In the genomic region with DNA sequence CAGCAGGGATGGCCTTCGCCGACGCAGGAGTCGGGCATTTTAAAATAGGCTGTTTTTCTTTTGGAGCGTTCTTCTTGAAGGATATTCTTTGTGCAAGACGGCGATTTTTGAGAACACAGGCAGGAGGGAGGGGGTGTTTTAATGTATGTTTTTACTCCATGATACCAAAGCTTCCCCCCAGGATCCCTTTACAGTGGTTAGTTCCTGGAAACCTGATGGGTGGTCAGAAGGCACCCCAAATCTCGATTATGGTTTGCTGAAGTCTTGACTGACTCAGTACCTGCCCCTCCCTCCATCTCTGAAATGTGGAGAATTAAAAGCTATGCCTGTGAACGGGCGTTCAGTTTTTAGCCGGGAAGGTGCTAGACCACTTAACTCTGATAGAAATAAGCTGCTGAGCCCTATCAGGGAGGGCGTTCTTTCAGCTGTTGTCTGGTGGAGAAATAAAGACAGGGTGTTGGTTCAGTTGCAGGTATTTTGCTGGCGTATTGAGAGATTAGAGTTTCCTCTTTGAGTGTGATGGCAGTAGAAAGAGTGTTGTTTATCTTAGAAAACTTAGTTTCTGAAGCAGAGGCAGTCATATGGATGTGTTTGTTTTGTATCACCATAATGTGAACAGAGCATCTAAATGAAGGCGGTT, we compare ENCODE assay signal across 9 cellular contexts. TPM values are rescaled to one million over a fixed set of nuclear protein-coding genes. Genes with fewer than 3 reads are reported as not detected.
DNase-seq lines count a peak whose midpoint lies in the region; ATAC-seq and TF ChIP-seq lines count a peak whose summit lies in the region.
"Had no signal": no experiment of that assay in that cellular context is flagged by ENCODE, and none has a peak within 500 bp of the region (broad histone marks: within the 10 kb centered on the region; RNA-seq: fewer than 3 reads in every experiment).

No MANE protein-coding gene starts in this region.

- no peak for TF ChIP-seq RAD21 in neural cell (conservative IDR thresholded peaks at IDR 0.05)

- peak overlapping the region; percentile 75 for H3K9ac ChIP-seq in neural cell (ENCODE audit: low read length)

- H3K4me1 ChIP-seq in effector memory CD4-positive, alpha-beta T cell (ENCODE audit: control insufficient read depth, insufficient read depth, low read length, poor library complexity, severe bottlenecking), result peaks cover 11% of the 10 kb centered on the region

- DNase-seq in CD4-positive, alpha-beta T cell, result peak in 4 of 10 experiments; percentile 10 to 12 (median 11)
- DNase-seq in NCI-H69 (lab: John Stamatoyannopoulos, UW) (peak; percentile 39), midbrain (lab: John Stamatoyannopoulos, UW) (no peak), mucosa of gallbladder (ENCODE audit: low spot score) (no peak)
- no peak for DNase-seq in effector memory CD4-positive, alpha-beta T cell
- no peak for DNase-seq in stimulated activated CD4-positive, alpha-beta T cell treated with anti-CD3 and anti-CD28 coated beads, Interleukin-4, amount 100 ng/mL, for 1 hour

- no peaks in the 10 kb centered on the region for H3K9me2 ChIP-seq in neural cell (ENCODE audit: insufficient read depth, low read length)

- peaks cover 74% of the 10 kb centered on the region for H3K79me2 ChIP-seq in neural cell (replicated peaks; ENCODE audit: insufficient read depth, low read length)

- CTCF ChIA-PET in CD4-positive, alpha-beta T cell (lab: Charles Lee), result interaction anchor here (1.3 kb wide), 1 partner anchor 133 kb away, joined by 4 read pairs; no protein-coding TSS in a partner anchor

- TF ChIP-seq CTCF in CD4-positive, alpha-beta T cell (IDR thresholded peaks at IDR 0.05), result no peak
- no peak for TF ChIP-seq CTCF in neural cell (IDR thresholded peaks at IDR 0.05; ENCODE audit: poor library complexity, severe bottlenecking)

- H3F3A ChIP-seq in neural cell (ENCODE audit: insufficient read depth, low read length, poor library complexity, severe bottlenecking), result peaks cover 2% of the 10 kb centered on the region

- POLR2A ChIA-PET in CD4-positive, alpha-beta T cell (lab: Charles Lee), result interaction anchor here (0.8 to 1.9 kb wide), 13 partner anchors 10 to 1945 kb away, joined by 3 to 11 read pairs (median 3); a partner anchor contains a TSS

- H3K27me3 Mint-ChIP-seq in CD4-positive, alpha-beta T cell, result peaks cover 26% of the 10 kb centered on the region

- peaks cover 58% of the 10 kb centered on the region for H3K4me1 Mint-ChIP-seq in CD4-positive, alpha-beta T cell (ENCODE audit: low read depth)

- peaks cover 21% of the 10 kb centered on the region for H3K36me3 Mint-ChIP-seq in CD4-positive, alpha-beta T cell (ENCODE audit: low read depth)

- ATAC-seq in CD4-positive, alpha-beta T cell (ENCODE audit: poor library complexity), result peak; percentile 8
- ATAC-seq in HG02885 (IDR thresholded peaks at IDR 0.05; ENCODE audit: poor library complexity, unreplicated experiment), result no peak
- ATAC-seq: HCT116 had no signal

- H3K9me3 Mint-ChIP-seq in CD4-positive, alpha-beta T cell, result no peaks in the 10 kb centered on the region

- H3K27ac Mint-ChIP-seq in CD4-positive, alpha-beta T cell, result peak overlapping the region; percentile 99

- H3K36me3 ChIP-seq in effector memory CD4-positive, alpha-beta T cell (ENCODE audit: control insufficient read depth, insufficient read depth, low read length), result no peaks in the 10 kb centered on the region
- H3K36me3 ChIP-seq in neural cell (ENCODE audit: insufficient read depth, low read length), result no peaks in the 10 kb centered on the region

- intact Hi-C loops in CD4-positive, alpha-beta T cell (cut with DNase I, micrococcal nuclease), result loop anchor here (1.0 to 10.0 kb wide), 5 partner anchors 8 to 1273 kb away; no protein-coding TSS in a partner anchor

- H3K9me3 ChIP-seq in CD4-positive, alpha-beta T cell (ENCODE audit: control insufficient read depth, low read length), result no peaks in the 10 kb centered on the region
- no peaks in the 10 kb centered on the region for H3K9me3 ChIP-seq in effector memory CD4-positive, alpha-beta T cell (ENCODE audit: control insufficient read depth, low read length)
- H3K9me3 ChIP-seq in neural cell (ENCODE audit: low read length), result no peaks in the 10 kb centered on the region

- H3K27ac ChIP-seq in CD4-positive, alpha-beta T cell (ENCODE audit: low read depth, low read length), result peak overlapping the region; percentile 83
- H3K27ac ChIP-seq in effector memory CD4-positive, alpha-beta T cell (ENCODE audit: insufficient read depth, low read length, poor library complexity, severe bottlenecking), result peak overlapping the region; percentile 62
- H3K27ac ChIP-seq in neural cell (ENCODE audit: low read length), result no peak overlapping the region

- no peak overlapping the region for H2AFZ ChIP-seq in neural cell (ENCODE audit: low read depth, low read length)

- peak overlapping the region; percentile 99 for H3K4me3 Mint-ChIP-seq in CD4-positive, alpha-beta T cell

- H4K20me1 ChIP-seq in neural cell (ENCODE audit: insufficient read depth), result peaks cover 35% of the 10 kb centered on the region

- H3K27me3 ChIP-seq in CD4-positive, alpha-beta T cell (ENCODE audit: control insufficient read depth, insufficient read depth, low read length), result peaks cover 17% of the 10 kb centered on the region
- peaks cover 11% of the 10 kb centered on the region for H3K27me3 ChIP-seq in effector memory CD4-positive, alpha-beta T cell (replicated peaks; ENCODE audit: control insufficient read depth, insufficient read depth, low read length, poor library complexity, severe bottlenecking)
- no peaks in the 10 kb centered on the region for H3K27me3 ChIP-seq in neural cell (ENCODE audit: insufficient read depth, low read depth, low read length)

- TF ChIP-seq EP300 in neural cell (conservative IDR thresholded peaks at IDR 0.05; ENCODE audit: poor library complexity, severe bottlenecking), result no peak

- H3K4me2 ChIP-seq in neural cell (ENCODE audit: low read length), result peak overlapping the region; percentile 56

- peak overlapping the region; percentile 71 for H3K4me3 ChIP-seq in effector memory CD4-positive, alpha-beta T cell (ENCODE audit: insufficient read depth, low read depth, low read length, poor library complexity, severe bottlenecking)
- H3K4me3 ChIP-seq in neural cell (ENCODE audit: low read length), result peak overlapping the region; percentile 95

TF ChIP-seq in neural cell, 6 proteins besides CTCF, POLR2A, EP300 and RAD21:
- TF ChIP-seq, protein P1, sequence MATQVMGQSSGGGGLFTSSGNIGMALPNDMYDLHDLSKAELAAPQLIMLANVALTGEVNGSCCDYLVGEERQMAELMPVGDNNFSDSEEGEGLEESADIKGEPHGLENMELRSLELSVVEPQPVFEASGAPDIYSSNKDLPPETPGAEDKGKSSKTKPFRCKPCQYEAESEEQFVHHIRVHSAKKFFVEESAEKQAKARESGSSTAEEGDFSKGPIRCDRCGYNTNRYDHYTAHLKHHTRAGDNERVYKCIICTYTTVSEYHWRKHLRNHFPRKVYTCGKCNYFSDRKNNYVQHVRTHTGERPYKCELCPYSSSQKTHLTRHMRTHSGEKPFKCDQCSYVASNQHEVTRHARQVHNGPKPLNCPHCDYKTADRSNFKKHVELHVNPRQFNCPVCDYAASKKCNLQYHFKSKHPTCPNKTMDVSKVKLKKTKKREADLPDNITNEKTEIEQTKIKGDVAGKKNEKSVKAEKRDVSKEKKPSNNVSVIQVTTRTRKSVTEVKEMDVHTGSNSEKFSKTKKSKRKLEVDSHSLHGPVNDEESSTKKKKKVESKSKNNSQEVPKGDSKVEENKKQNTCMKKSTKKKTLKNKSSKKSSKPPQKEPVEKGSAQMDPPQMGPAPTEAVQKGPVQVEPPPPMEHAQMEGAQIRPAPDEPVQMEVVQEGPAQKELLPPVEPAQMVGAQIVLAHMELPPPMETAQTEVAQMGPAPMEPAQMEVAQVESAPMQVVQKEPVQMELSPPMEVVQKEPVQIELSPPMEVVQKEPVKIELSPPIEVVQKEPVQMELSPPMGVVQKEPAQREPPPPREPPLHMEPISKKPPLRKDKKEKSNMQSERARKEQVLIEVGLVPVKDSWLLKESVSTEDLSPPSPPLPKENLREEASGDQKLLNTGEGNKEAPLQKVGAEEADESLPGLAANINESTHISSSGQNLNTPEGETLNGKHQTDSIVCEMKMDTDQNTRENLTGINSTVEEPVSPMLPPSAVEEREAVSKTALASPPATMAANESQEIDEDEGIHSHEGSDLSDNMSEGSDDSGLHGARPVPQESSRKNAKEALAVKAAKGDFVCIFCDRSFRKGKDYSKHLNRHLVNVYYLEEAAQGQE (IDR thresholded peaks at IDR 0.05; ENCODE audit: borderline replicate concordance), result no peak
- TF ChIP-seq SMC3 (conservative IDR thresholded peaks at IDR 0.05; ENCODE audit: poor library complexity) (no peak), EZH2 (IDR thresholded peaks at IDR 0.05; ENCODE audit: borderline replicate concordance, insufficient read depth, low read length, poor library complexity, severe bottlenecking) (no peak), POLR2AphosphoS5 (IDR thresholded peaks at IDR 0.05) (no peak), MXI1 (conservative IDR thresholded peaks at IDR 0.05; ENCODE audit: poor library complexity, severe bottlenecking) (no peak), TAF1 (IDR thresholded peaks at IDR 0.05; ENCODE audit: low read depth) (no peak)

RNA-seq across cellular contexts. Expression of a gene that starts 3.4 kb away (rescaled TPM):
- 10 to 100 TPM; 39.2 to 40.3 TPM for total RNA-seq in CD4-positive, alpha-beta T cell
- 10.9 and 12.3 TPM in 2 replicates for polyA plus RNA-seq in neural cell
- polyA minus RNA-seq in neural cell, result 61.8 and 74.4 TPM in 2 replicates
- 46.9 TPM for total RNA-seq in mucosa of gallbladder
